Comparison of ENCODE assay signal across 10 cellular contexts in the genomic region with DNA sequence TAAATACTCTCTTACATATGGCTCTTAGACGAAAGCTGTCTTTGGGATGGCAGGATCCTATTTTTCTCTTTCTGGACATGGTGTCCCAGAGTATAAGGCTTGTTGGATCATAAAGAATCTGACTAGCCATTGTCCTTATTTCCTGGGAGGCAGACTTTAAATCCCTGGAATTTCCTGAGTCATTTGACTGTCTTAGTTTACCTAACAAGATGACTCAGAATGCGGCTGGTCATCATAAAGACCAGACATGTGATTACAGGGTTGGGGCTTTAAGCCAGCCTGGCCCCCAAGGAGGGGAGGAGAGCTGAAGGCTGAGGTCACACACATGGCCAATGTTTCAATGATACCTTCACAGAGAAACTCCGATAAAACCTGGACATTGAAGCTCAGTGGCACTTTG. TPM values are rescaled to one million over a fixed set of nuclear protein-coding genes. Genes with fewer than 3 reads are reported as not detected.
DNase-seq lines count a peak whose midpoint lies in the region; ATAC-seq and TF ChIP-seq lines count a peak whose summit lies in the region.
"Had no signal": no experiment of that assay in that cellular context is flagged by ENCODE, and none has a peak within 500 bp of the region (broad histone marks: within the 10 kb centered on the region; RNA-seq: fewer than 3 reads in every experiment).

No MANE protein-coding gene starts in this region.

- H3K4me2 ChIP-seq in skeletal muscle satellite cell (ENCODE audit: low read length) = peak overlapping the region; percentile 67

- no peak for TF ChIP-seq POLR2A in thyroid gland (IDR thresholded peaks at IDR 0.05)

- WGBS in thyroid gland, 2 donors = 89 to 92% methylated on average over 3 of the region's 3 CpGs

- H3K36me3 ChIP-seq in skeletal muscle satellite cell (ENCODE audit: insufficient read depth, low read length) (no peaks in the 10 kb centered on the region), thyroid gland (no peaks in the 10 kb centered on the region)
- H3K36me3 ChIP-seq: vagina had no signal

- peak; percentile 93 for DNase-seq in H4 (ENCODE audit: low spot score)
- peak; percentile 93 for DNase-seq in RPMI7951 (ENCODE audit: low read depth)
- peak; percentile 84 for DNase-seq in fibroblast of mammary gland (ENCODE audit: low read depth)
- DNase-seq in thyroid gland = no peak
- no peak for DNase-seq in activated CD8-positive, alpha-beta memory T cell treated with anti-CD3 and anti-CD28 coated beads for 24 hours
- DNase-seq: activated T-cell treated with anti-CD3 and anti-CD28 coated beads, Interleukin-2, amount 50 U/mL, for 24 hours had no signal

- no peak for ATAC-seq in HG02852 (IDR thresholded peaks at IDR 0.05; ENCODE audit: unreplicated experiment)

- no peak overlapping the region for H3K4me3 ChIP-seq in fibroblast of mammary gland (ENCODE audit: control insufficient read depth, low read depth, low read length)
- peak overlapping the region; percentile 48 for H3K4me3 ChIP-seq in skeletal muscle satellite cell (ENCODE audit: low read length)
- no peak overlapping the region for H3K4me3 ChIP-seq in thyroid gland (replicated peaks in 1 of 3)
- H3K4me3 ChIP-seq: vagina had no signal

- intact Hi-C loops in thyroid gland (cut with DNase I) = no loop called here

- H3K9me3 ChIP-seq in skeletal muscle satellite cell (replicated peaks; ENCODE audit: low read length) (no peaks in the 10 kb centered on the region), thyroid gland (no peaks in the 10 kb centered on the region)
- H3K9me3 ChIP-seq: vagina had no signal

- H3K9ac ChIP-seq in skeletal muscle satellite cell (ENCODE audit: low read depth, low read length) = peak overlapping the region; percentile 73

- H3K4me1 ChIP-seq in skeletal muscle satellite cell (ENCODE audit: control insufficient read depth, insufficient read depth, low read length) (peaks cover 44% of the 10 kb centered on the region), thyroid gland (peaks cover 9 to 13% of the 10 kb centered on the region in 2 donors)

- H3K27me3 ChIP-seq in skeletal muscle satellite cell (ENCODE audit: control insufficient read depth, insufficient read depth, low read length) (no peaks in the 10 kb centered on the region), thyroid gland (no peaks in the 10 kb centered on the region)
- H3K27me3 ChIP-seq: vagina had no signal

- TF ChIP-seq CTCF in fibroblast of mammary gland (conservative IDR thresholded peaks at IDR 0.05; ENCODE audit: control insufficient read depth, insufficient read depth, low read depth, low read length) (no peak), thyroid gland (IDR thresholded peaks at IDR 0.05) (no peak)

- no peak overlapping the region for H3K27ac ChIP-seq in thyroid gland
- H3K27ac ChIP-seq: vagina had no signal

RNA-seq across cellular contexts. Expression of a gene that starts 37.2 kb away (rescaled TPM):
- not detected in 2 replicates for total RNA-seq in H4 (2014; rRNA removed; shearing (Covaris generic))
- not detected in 2 replicates for total RNA-seq in RPMI7951 (2014; rRNA removed; shearing (Covaris generic))
- not detected in 2 replicates for total RNA-seq in skeletal muscle satellite cell (2012; rRNA removed)
- not detected for total RNA-seq in thyroid gland
- total RNA-seq: mesenteric fat pad, vagina had no signal

Comparison
In these comparisons a context has a peak if more than half of its experiments do, and no peak if none do; other contexts are left out.
1. DNase-seq: peak in H4 (single experiment), RPMI7951 (single experiment) and fibroblast of mammary gland (single experiment); none in thyroid gland (0 of 2) and activated CD8-positive, alpha-beta memory T cell treated with anti-CD3 and anti-CD28 coated beads for 24 hours (single experiment).